Comparison of ENCODE assay signal across 8 cellular contexts in genomic region chr3:49855662-49856061, GRCh38. TPM values are rescaled to one million over a fixed set of nuclear protein-coding genes. Genes with fewer than 3 reads are reported as not detected.
A peak's percentile ranks its signal among the peaks of the same experiment; 100 is the strongest.
DNase-seq lines count a peak whose midpoint lies in the region; ATAC-seq and TF ChIP-seq lines count a peak whose summit lies in the region.

No MANE protein-coding gene starts in this region.

- no peaks in the 10 kb centered on the region for H3K27me3 ChIP-seq in BLaER1 treated with 17β-estradiol and CSF1 and Interleukin-3, amounts not matched to agents 10 nM and 100 nM
- H3K27me3 ChIP-seq in neural cell (ENCODE audit: insufficient read depth, low read depth, low read length) = no peaks in the 10 kb centered on the region

- no peaks in the 10 kb centered on the region for H3K9me3 ChIP-seq in BLaER1 treated with 17β-estradiol and CSF1 and Interleukin-3, amounts not matched to agents 10 nM and 100 nM (replicated peaks in 1 of 11)
- H3K9me3 ChIP-seq in KOPT-K1 (ENCODE audit: insufficient read depth, low read length, poor library complexity, severe bottlenecking) (no peaks in the 10 kb centered on the region), neural cell (ENCODE audit: low read length) (no peaks in the 10 kb centered on the region)

- TF ChIP-seq RAD21 in neural cell (conservative IDR thresholded peaks at IDR 0.05) = no peak

- H3K9me3 Mint-ChIP-seq in chondrocyte (ENCODE audit: low read depth) = no peaks in the 10 kb centered on the region

- peaks cover 0 to 16% (median 3%) of the 10 kb centered on the region in 11 experiments; a peak in 3 of 22 replicates for H3K36me3 ChIP-seq in BLaER1 treated with 17β-estradiol and CSF1 and Interleukin-3, amounts not matched to agents 10 nM and 100 nM
- H3K36me3 ChIP-seq in KOPT-K1 (ENCODE audit: insufficient read depth, low read length) (peaks cover 16% of the 10 kb centered on the region; the same call in 1 of the 2 replicates), neural cell (ENCODE audit: insufficient read depth, low read length) (no peaks in the 10 kb centered on the region)

- H2AFZ ChIP-seq in neural cell (ENCODE audit: low read depth, low read length) = no peak overlapping the region

- peaks cover 15% of the 10 kb centered on the region for H3K4me1 Mint-ChIP-seq in chondrocyte (ENCODE audit: low read depth)

- no peak for ATAC-seq in GM19452 (IDR thresholded peaks at IDR 0.05; ENCODE audit: unreplicated experiment)
- ATAC-seq in GM19397 (IDR thresholded peaks at IDR 0.05; ENCODE audit: unreplicated experiment) = no peak

- H3F3A ChIP-seq in neural cell (ENCODE audit: insufficient read depth, low read length, poor library complexity, severe bottlenecking) = no peaks in the 10 kb centered on the region

- 0 out of 22 replicates have a peak, but pooled peaks cover 0 to 8% (median 0%) of the 10 kb centered on the region in 11 experiments for H4K20me1 ChIP-seq in BLaER1 treated with 17β-estradiol and CSF1 and Interleukin-3, amounts not matched to agents 10 nM and 100 nM
- H4K20me1 ChIP-seq in neural cell (ENCODE audit: insufficient read depth) = no peaks in the 10 kb centered on the region

- H3K27ac Mint-ChIP-seq in chondrocyte (ENCODE audit: unreplicated experiment) = no peak overlapping the region

- peak overlapping the region; percentile 61 to 87 (median 78) for H3K4me3 ChIP-seq in BLaER1 treated with 17β-estradiol and CSF1 and Interleukin-3, amounts not matched to agents 10 nM and 100 nM
- peak overlapping the region; percentile 92 for H3K4me3 ChIP-seq in neural cell (ENCODE audit: low read length)

- TF ChIP-seq EP300 in neural cell (conservative IDR thresholded peaks at IDR 0.05; ENCODE audit: poor library complexity, severe bottlenecking) = no peak

- no peaks in the 10 kb centered on the region for H3K9me2 ChIP-seq in neural cell (ENCODE audit: insufficient read depth, low read length)

- TF ChIP-seq CTCF in chondrocyte (IDR thresholded peaks at IDR 0.05) (no peak), neural cell (IDR thresholded peaks at IDR 0.05; ENCODE audit: poor library complexity, severe bottlenecking) (no peak)

- H3K4me2 ChIP-seq in BLaER1 treated with 17β-estradiol and CSF1 and Interleukin-3, amounts not matched to agents 10 nM and 100 nM = peak overlapping the region; percentile 86 to 100 (median 94)
- H3K4me2 ChIP-seq in neural cell (ENCODE audit: low read length) = peak overlapping the region; percentile 79

- H3K79me2 ChIP-seq in neural cell (replicated peaks; ENCODE audit: insufficient read depth, low read length) = peaks cover 6% of the 10 kb centered on the region

- no peaks in the 10 kb centered on the region for H3K36me3 Mint-ChIP-seq in chondrocyte (ENCODE audit: low read depth)

- no peaks in the 10 kb centered on the region for H3K27me3 Mint-ChIP-seq in chondrocyte (ENCODE audit: low read depth)

- H3K4me3 Mint-ChIP-seq in chondrocyte (ENCODE audit: unreplicated experiment) = peak overlapping the region; percentile 85

- peak overlapping the region in 9 of 11 experiments; percentile 43 to 77 (median 66); a peak in 13 of 22 replicates for H3K27ac ChIP-seq in BLaER1 treated with 17β-estradiol and CSF1 and Interleukin-3, amounts not matched to agents 10 nM and 100 nM
- H3K27ac ChIP-seq in KOPT-K1 (ENCODE audit: low read depth, low read length, poor library complexity, severe bottlenecking) (peak overlapping the region; percentile 52), neural cell (ENCODE audit: low read length) (no peak overlapping the region)

- peaks cover 12 to 43% (median 39%) of the 10 kb centered on the region in 10 experiments for H3K4me1 ChIP-seq in BLaER1 treated with 17β-estradiol and CSF1 and Interleukin-3, amounts not matched to agents 10 nM and 100 nM

- DNase-seq in chondrocyte (ENCODE audit: low spot score) (no peak), T1000 (lab: John Stamatoyannopoulos, UW) (no peak)
- no peak for DNase-seq in stimulated activated CD4-positive, alpha-beta T cell treated with anti-CD3 and anti-CD28 coated beads, Interleukin-2, amount 100 ng/mL, for 48 hours

- H3K9ac ChIP-seq in BLaER1 treated with 17β-estradiol and CSF1 and Interleukin-3, amounts not matched to agents 10 nM and 100 nM = peak overlapping the region; percentile 70 to 84 (median 76); a peak in 21 of 22 replicates
- peak overlapping the region; percentile 73 for H3K9ac ChIP-seq in neural cell (ENCODE audit: low read length)

TF ChIP-seq in neural cell, 6 proteins besides CTCF, POLR2A, EP300 and RAD21:
- TF ChIP-seq MXI1 (conservative IDR thresholded peaks at IDR 0.05; ENCODE audit: poor library complexity, severe bottlenecking) (no peak), SMC3 (conservative IDR thresholded peaks at IDR 0.05; ENCODE audit: poor library complexity) (no peak), EZH2 (IDR thresholded peaks at IDR 0.05; ENCODE audit: borderline replicate concordance, insufficient read depth, low read length, poor library complexity, severe bottlenecking) (no peak), TAF1 (IDR thresholded peaks at IDR 0.05; ENCODE audit: low read depth) (no peak), POLR2AphosphoS5 (IDR thresholded peaks at IDR 0.05) (no peak)
- TF ChIP-seq, protein P1, sequence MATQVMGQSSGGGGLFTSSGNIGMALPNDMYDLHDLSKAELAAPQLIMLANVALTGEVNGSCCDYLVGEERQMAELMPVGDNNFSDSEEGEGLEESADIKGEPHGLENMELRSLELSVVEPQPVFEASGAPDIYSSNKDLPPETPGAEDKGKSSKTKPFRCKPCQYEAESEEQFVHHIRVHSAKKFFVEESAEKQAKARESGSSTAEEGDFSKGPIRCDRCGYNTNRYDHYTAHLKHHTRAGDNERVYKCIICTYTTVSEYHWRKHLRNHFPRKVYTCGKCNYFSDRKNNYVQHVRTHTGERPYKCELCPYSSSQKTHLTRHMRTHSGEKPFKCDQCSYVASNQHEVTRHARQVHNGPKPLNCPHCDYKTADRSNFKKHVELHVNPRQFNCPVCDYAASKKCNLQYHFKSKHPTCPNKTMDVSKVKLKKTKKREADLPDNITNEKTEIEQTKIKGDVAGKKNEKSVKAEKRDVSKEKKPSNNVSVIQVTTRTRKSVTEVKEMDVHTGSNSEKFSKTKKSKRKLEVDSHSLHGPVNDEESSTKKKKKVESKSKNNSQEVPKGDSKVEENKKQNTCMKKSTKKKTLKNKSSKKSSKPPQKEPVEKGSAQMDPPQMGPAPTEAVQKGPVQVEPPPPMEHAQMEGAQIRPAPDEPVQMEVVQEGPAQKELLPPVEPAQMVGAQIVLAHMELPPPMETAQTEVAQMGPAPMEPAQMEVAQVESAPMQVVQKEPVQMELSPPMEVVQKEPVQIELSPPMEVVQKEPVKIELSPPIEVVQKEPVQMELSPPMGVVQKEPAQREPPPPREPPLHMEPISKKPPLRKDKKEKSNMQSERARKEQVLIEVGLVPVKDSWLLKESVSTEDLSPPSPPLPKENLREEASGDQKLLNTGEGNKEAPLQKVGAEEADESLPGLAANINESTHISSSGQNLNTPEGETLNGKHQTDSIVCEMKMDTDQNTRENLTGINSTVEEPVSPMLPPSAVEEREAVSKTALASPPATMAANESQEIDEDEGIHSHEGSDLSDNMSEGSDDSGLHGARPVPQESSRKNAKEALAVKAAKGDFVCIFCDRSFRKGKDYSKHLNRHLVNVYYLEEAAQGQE (IDR thresholded peaks at IDR 0.05; ENCODE audit: borderline replicate concordance) = no peak

RNA-seq across cellular contexts. Expression of gene TRAIP, which starts 0.7 kb away (rescaled TPM):
- 2.3 to 5.9 TPM (median 2.7 TPM) in 3 replicates for total RNA-seq in chondrocyte
- polyA plus RNA-seq in neural cell = 7.5 and 7.6 TPM in 2 replicates
- 2.7 and 3.7 TPM in 2 replicates for polyA minus RNA-seq in neural cell

RNA-seq across cellular contexts. Expression of gene CAMKV, which starts 14.0 kb away (rescaled TPM):
- not detected in 3 replicates for total RNA-seq in chondrocyte
- 293 and 316 TPM in 2 replicates for polyA plus RNA-seq in neural cell
- polyA minus RNA-seq in neural cell = 148 and 151 TPM in 2 replicates

RNA-seq across cellular contexts. Expression of gene UBA7, which starts 41.9 kb away (rescaled TPM):
- total RNA-seq in chondrocyte = 25.6 to 45.3 TPM (median 26.3 TPM) in 3 replicates
- 2.9 and 4.0 TPM in 2 replicates for polyA plus RNA-seq in neural cell
- 2.0 and 2.2 TPM in 2 replicates for polyA minus RNA-seq in neural cell

RNA-seq across cellular contexts. Expression of gene MST1R, which starts 48.0 kb away (rescaled TPM):
- total RNA-seq in chondrocyte = 0.55 to 1.1 TPM (median 0.56 TPM) in 3 replicates
- 2.0 and 4.2 TPM in 2 replicates for polyA plus RNA-seq in neural cell
- polyA minus RNA-seq in neural cell = 1.5 and 2.5 TPM in 2 replicates

RNA-seq across cellular contexts. Expression of gene INKA1, which starts 52.6 kb away (rescaled TPM):
- 4.1 to 7.9 TPM (median 7.9 TPM) in 3 replicates for total RNA-seq in chondrocyte
- 1.4 and 1.7 TPM in 2 replicates for polyA plus RNA-seq in neural cell
- 2.0 and 2.9 TPM in 2 replicates for polyA minus RNA-seq in neural cell
